In the genomic region with DNA sequence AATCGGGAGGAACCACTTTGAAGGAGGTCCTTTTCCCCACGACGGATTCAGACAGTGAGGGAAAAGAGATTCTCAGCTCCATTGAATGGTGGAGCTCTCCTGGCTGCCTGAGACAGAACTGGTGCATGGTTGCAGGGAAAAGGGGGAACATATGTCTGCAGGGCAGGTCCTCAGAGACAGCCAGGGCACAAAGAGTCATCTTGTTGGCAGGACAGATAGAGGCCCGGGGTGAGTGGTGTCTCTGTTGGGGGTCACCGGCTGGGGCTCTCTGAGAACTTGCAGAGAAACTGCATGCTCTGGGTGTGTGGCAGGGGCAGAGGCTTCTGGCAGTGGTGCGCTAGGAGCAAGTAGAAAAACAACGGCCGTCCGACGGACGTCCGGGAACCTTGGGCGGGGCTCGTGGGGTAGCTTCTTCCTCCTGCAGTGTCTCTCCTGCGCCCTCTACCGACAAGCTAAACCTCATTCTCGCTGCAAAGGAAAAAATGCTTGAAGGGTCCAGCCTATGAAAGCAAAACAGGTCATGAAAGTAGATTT, we compare ENCODE assay signal across 8 cellular contexts.
DNase-seq lines count a peak whose midpoint lies in the region; ATAC-seq and TF ChIP-seq lines count a peak whose summit lies in the region.

No MANE protein-coding gene starts in this region.

- ATAC-seq in GM21447 (IDR thresholded peaks at IDR 0.05; ENCODE audit: unreplicated experiment): peak; percentile 70

- CTCF ChIA-PET in MCF 10A (lab: Yijun Ruan, JAX): interaction anchor here (0.6 to 11.2 kb wide), 24 partner anchors 8 to 1000 kb away, joined by 3 to 145 read pairs (median 4); no protein-coding TSS in a partner anchor

- peak overlapping the region; percentile 73 for H3K4me3 Mint-ChIP-seq in MCF 10A (ENCODE audit: unreplicated experiment)

- POLR2A ChIA-PET in MCF 10A (lab: Yijun Ruan, JAX): interaction anchor here (0.6 to 2.9 kb wide), 7 partner anchors 17 to 300 kb away, joined by 3 to 20 read pairs (median 3); no protein-coding TSS in a partner anchor

- H3K27me3 Mint-ChIP-seq in MCF 10A (ENCODE audit: insufficient read depth, unreplicated experiment): peaks cover 41% of the 10 kb centered on the region

- intact Hi-C loops in MCF 10A (cut with micrococcal nuclease): loop anchor here (1.0 to 5.0 kb wide), 2 partner anchors 47 to 422 kb away; no protein-coding TSS in a partner anchor

- H3K36me3 Mint-ChIP-seq in MCF 10A (ENCODE audit: insufficient read depth, unreplicated experiment): no peaks in the 10 kb centered on the region

- H3K27ac Mint-ChIP-seq in MCF 10A (ENCODE audit: low read depth, unreplicated experiment): peak overlapping the region; percentile 64

- BruUV-seq in MCF 10A (replicated peaks; lab: Mats Ljungman, UMichigan): no TSS peak

- H3K9me3 Mint-ChIP-seq in MCF 10A (ENCODE audit: unreplicated experiment): no peaks in the 10 kb centered on the region

- TF ChIP-seq CTCF in C4-2B (conservative IDR thresholded peaks at IDR 0.05) (peak; percentile 82), MCF 10A (IDR thresholded peaks at IDR 0.05; ENCODE audit: unreplicated experiment) (peak; percentile 82)

- H3K4me1 Mint-ChIP-seq in MCF 10A (ENCODE audit: insufficient read depth, unreplicated experiment): no peaks in the 10 kb centered on the region

- DNase-seq in NCI-H1048 (lab: John Stamatoyannopoulos, UW) (peak; percentile 81), T1000 (lab: John Stamatoyannopoulos, UW) (peak; percentile 76), MCF 10A (ENCODE audit: unreplicated experiment) (peak; percentile 92), iPS-NIHi11 (ENCODE audit: low spot score) (peak; percentile 80), NCI-H1105 treated with DMSO at 0.1 percent for 48 hours (lab: John Stamatoyannopoulos, UW) (no peak)
- DNase-seq in stimulated activated CD4-positive, alpha-beta T cell treated with anti-CD3 and anti-CD28 coated beads, Interleukin-12 subunit alpha, Interleukin-12 subunit beta, amount 100 ng/mL, for 48 hours (ENCODE audit: low read depth in 2 of 3, low spot score in 1 of 3): peak; percentile 41 to 52 (median 50)

- H3K27ac ChIP-seq in C4-2B: peak overlapping the region; percentile 57
